Comparison of ENCODE assay signal across 8 cellular contexts in genomic region chr1:24503870-24504523, GRCh38. TPM values are rescaled to one million over a fixed set of nuclear protein-coding genes. Genes with fewer than 3 reads are reported as not detected.
DNase-seq lines count a peak whose midpoint lies in the region; ATAC-seq and TF ChIP-seq lines count a peak whose summit lies in the region.
"Had no signal": no experiment of that assay in that cellular context is flagged by ENCODE, and none has a peak within 500 bp of the region (broad histone marks: within the 10 kb centered on the region; RNA-seq: fewer than 3 reads in every experiment).

No MANE protein-coding gene starts in this region.

- peaks cover 59% of the 10 kb centered on the region for H3K36me3 Mint-ChIP-seq in activated CD4-positive, alpha-beta T cell treated with anti-CD3 and anti-CD28 coated beads, Interleukin-2, amount 10 ng/mL, durations not matched to agents 7 days and 5 days (ENCODE audit: low read depth)
- peaks cover 6% of the 10 kb centered on the region for H3K36me3 Mint-ChIP-seq in stimulated activated effector memory CD8-positive, alpha-beta T cell treated with anti-CD3 and anti-CD28 coated beads, Interleukin-12 subunit alpha, Interleukin-12 subunit beta, amount 100 ng/mL, for 72 hours

- POLR2A ChIA-PET in activated CD4-positive, alpha-beta T cell treated with anti-CD3 and anti-CD28 coated beads, Interleukin-2, amount 10 ng/mL, durations not matched to agents 7 days and 5 days (lab: Charles Lee): interaction anchor here (1.3 kb wide), 1 partner anchor 38 kb away, joined by 3 read pairs; no protein-coding TSS in a partner anchor

- no peaks in the 10 kb centered on the region for H3K27me3 Mint-ChIP-seq in activated CD4-positive, alpha-beta T cell treated with anti-CD3 and anti-CD28 coated beads, Interleukin-2, amount 10 ng/mL, durations not matched to agents 7 days and 5 days

- DNase-seq in activated CD4-positive, alpha-beta T cell treated with anti-CD3 and anti-CD28 coated beads, Interleukin-2, amount 10 ng/mL, durations not matched to agents 7 days and 5 days: no peak
- DNase-seq in foreskin fibroblast (no peak), HCEC 1CT (no peak), AG08396 (ENCODE audit: low spot score) (no peak), SHP77 (lab: John Stamatoyannopoulos, UW) (no peak)
- no peak for DNase-seq in stimulated activated effector memory CD8-positive, alpha-beta T cell treated with anti-CD3 and anti-CD28 coated beads, Interleukin-12 subunit alpha, Interleukin-12 subunit beta, amount 100 ng/mL, for 72 hours (ENCODE audit: low spot score in 2 of 2)
- DNase-seq: kidney glomerular epithelial cell had no signal

- H3K36me3 ChIP-seq in HUES6 (ENCODE audit: control insufficient read depth, insufficient read depth, low read length): no peaks in the 10 kb centered on the region

- H3K4me1 ChIP-seq in HUES6 (ENCODE audit: control insufficient read depth, insufficient read depth, low read length): peaks cover 30% of the 10 kb centered on the region

- peak overlapping the region; percentile 99 for H3K27ac Mint-ChIP-seq in activated CD4-positive, alpha-beta T cell treated with anti-CD3 and anti-CD28 coated beads, Interleukin-2, amount 10 ng/mL, durations not matched to agents 7 days and 5 days
- peak overlapping the region; percentile 94 for H3K27ac Mint-ChIP-seq in stimulated activated effector memory CD8-positive, alpha-beta T cell treated with anti-CD3 and anti-CD28 coated beads, Interleukin-12 subunit alpha, Interleukin-12 subunit beta, amount 100 ng/mL, for 72 hours

- peak overlapping the region; percentile 91 for H3K4me3 Mint-ChIP-seq in activated CD4-positive, alpha-beta T cell treated with anti-CD3 and anti-CD28 coated beads, Interleukin-2, amount 10 ng/mL, durations not matched to agents 7 days and 5 days
- H3K4me3 Mint-ChIP-seq in stimulated activated effector memory CD8-positive, alpha-beta T cell treated with anti-CD3 and anti-CD28 coated beads, Interleukin-12 subunit alpha, Interleukin-12 subunit beta, amount 100 ng/mL, for 72 hours: peak overlapping the region; percentile 90

- H3K9ac ChIP-seq in HUES6 (ENCODE audit: low read length): no peak overlapping the region

- no peak overlapping the region for H3K27ac ChIP-seq in HUES6 (ENCODE audit: low read depth, low read length)

- ATAC-seq in stimulated activated effector memory CD8-positive, alpha-beta T cell treated with anti-CD3 and anti-CD28 coated beads, Interleukin-12 subunit alpha, Interleukin-12 subunit beta, amount 100 ng/mL, for 72 hours: no peak

- peaks cover 68% of the 10 kb centered on the region for H3K4me1 Mint-ChIP-seq in activated CD4-positive, alpha-beta T cell treated with anti-CD3 and anti-CD28 coated beads, Interleukin-2, amount 10 ng/mL, durations not matched to agents 7 days and 5 days
- H3K4me1 Mint-ChIP-seq in stimulated activated effector memory CD8-positive, alpha-beta T cell treated with anti-CD3 and anti-CD28 coated beads, Interleukin-12 subunit alpha, Interleukin-12 subunit beta, amount 100 ng/mL, for 72 hours: peaks cover 72% of the 10 kb centered on the region

- H3K9me3 Mint-ChIP-seq in activated CD4-positive, alpha-beta T cell treated with anti-CD3 and anti-CD28 coated beads, Interleukin-2, amount 10 ng/mL, durations not matched to agents 7 days and 5 days: peaks cover 11% of the 10 kb centered on the region
- peaks cover under 1% of the 10 kb centered on the region for H3K9me3 Mint-ChIP-seq in stimulated activated effector memory CD8-positive, alpha-beta T cell treated with anti-CD3 and anti-CD28 coated beads, Interleukin-12 subunit alpha, Interleukin-12 subunit beta, amount 100 ng/mL, for 72 hours

- H3K9me3 ChIP-seq in HUES6 (ENCODE audit: control insufficient read depth, insufficient read depth, low read depth, low read length): no peaks in the 10 kb centered on the region

- H3K4me3 ChIP-seq in HUES6 (ENCODE audit: low read depth, low read length) (peak overlapping the region; percentile 80), foreskin fibroblast (ENCODE audit: low read depth in 1 of 2, low read length in 2 of 2) (peak overlapping the region; percentile 71 to 75)

- no peaks in the 10 kb centered on the region for H3K27me3 ChIP-seq in HUES6 (ENCODE audit: control insufficient read depth, insufficient read depth, low read length)

- CTCF ChIA-PET in activated CD4-positive, alpha-beta T cell treated with anti-CD3 and anti-CD28 coated beads, Interleukin-2, amount 10 ng/mL, durations not matched to agents 7 days and 5 days (lab: Charles Lee): interaction anchor here (0.5 to 2.4 kb wide), 7 partner anchors 13 to 254 kb away, joined by 3 to 7 read pairs (median 3); partner anchors contain the start of gene NIPAL3

- TF ChIP-seq CTCF in foreskin fibroblast (IDR thresholded peaks at IDR 0.05; ENCODE audit: low read depth, low read length): no peak

RNA-seq across cellular contexts. Expression of gene RCAN3, which starts 1.4 kb away (rescaled TPM):
- total RNA-seq in activated CD4-positive, alpha-beta T cell treated with anti-CD3 and anti-CD28 coated beads, Interleukin-2, amount 10 ng/mL, durations not matched to agents 7 days and 5 days: 100 to 1,000 TPM in 1 of 2 experiments, 10 to 100 TPM in 1; 96.8 to 100 TPM

RNA-seq across cellular contexts. Expression of gene NCMAP, which starts 51.9 kb away (rescaled TPM):
- not detected for total RNA-seq in activated CD4-positive, alpha-beta T cell treated with anti-CD3 and anti-CD28 coated beads, Interleukin-2, amount 10 ng/mL, durations not matched to agents 7 days and 5 days
